ENCODE assay signal across 28 cellular contexts in the genomic region with DNA sequence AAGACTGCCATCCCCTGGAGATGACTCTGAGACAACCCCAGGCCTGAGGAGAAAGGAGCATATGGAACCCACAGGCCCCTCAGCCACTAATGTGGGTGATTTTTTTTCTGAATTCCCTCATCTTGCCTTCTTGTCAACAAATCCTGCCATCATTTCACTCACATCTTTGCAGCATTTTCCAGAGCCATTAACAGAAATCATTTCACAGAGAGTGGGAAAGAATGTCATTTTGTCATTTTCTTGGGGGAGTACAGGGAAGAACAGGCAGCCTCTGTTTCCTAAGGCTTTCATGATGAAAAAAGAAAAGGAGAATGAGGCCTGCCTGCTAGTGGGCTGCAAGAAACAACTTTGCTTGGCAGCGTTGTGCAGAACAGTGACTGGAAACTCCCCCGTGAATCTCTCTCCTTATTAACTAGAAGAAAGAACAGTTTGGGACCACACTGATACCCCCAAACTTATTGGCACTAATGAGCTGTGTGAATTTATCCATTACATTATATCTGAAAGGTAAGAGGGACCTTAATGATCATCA.
"Had no signal": no experiment of that assay in that cellular context is flagged by ENCODE, and none has a peak within 500 bp of the region (broad histone marks: within the 10 kb centered on the region; RNA-seq: fewer than 3 reads in every experiment).

No MANE protein-coding gene starts in this region.

- H3K36me3 ChIP-seq: colonic mucosa, esophagus squamous epithelium, gastroesophageal sphincter had no signal

- H3K27me3 ChIP-seq: colonic mucosa, esophagus squamous epithelium, gastroesophageal sphincter had no signal

- DNase-seq: activated CD4-positive, alpha-beta memory T cell treated with anti-CD3 and anti-CD28 coated beads for 36 hours; activated CD4-positive, alpha-beta T cell treated with anti-CD3 and anti-CD28 coated beads for 36 hours; activated CD4-positive, alpha-beta T cell treated with anti-CD3 and anti-CD28 coated beads, Interleukin-2, amount 10 ng/mL, durations not matched to agents 24 days and 14 days; activated CD4-positive, CD25-positive, alpha-beta regulatory T cell; activated CD4-positive, CD25-positive, alpha-beta regulatory T cell treated with anti-CD3 and anti-CD28 coated beads, Interleukin-2, amount 50 U/mL, for 72 hours; activated CD8-positive, alpha-beta memory T cell treated with anti-CD3 and anti-CD28 coated beads, Interleukin-2, amount 10 ng/mL, durations not matched to agents 7 days and 5 days; activated CD8-positive, alpha-beta memory T cell treated with anti-CD3 and anti-CD28 coated beads, Interleukin-2, amount 50 U/mL, for 4 hours; activated CD8-positive, alpha-beta T cell treated with anti-CD3 and anti-CD28 coated beads, Interleukin-2, amount 10 ng/mL, durations not matched to agents 7 days and 5 days; activated gamma-delta T cell; activated naive CD4-positive, alpha-beta T cell treated with anti-CD3 and anti-CD28 coated beads, Interleukin-2, amount 50 U/mL, for 16 hours; activated naive CD4-positive, alpha-beta T cell treated with Interleukin-2 at 50 U/mL for 16 hours; activated T-cell treated with anti-CD3 and anti-CD28 coated beads, Interleukin-2, amount 50 U/mL, for 1 hour; activated T-cell treated with anti-CD3 and anti-CD28 coated beads, Interleukin-2, amount 50 U/mL, for 72 hours; amniotic stem cell; anterior cingulate cortex; central memory CD4-positive, alpha-beta T cell; cerebellar nuclear complex; colonic mucosa; effector CD8-positive, alpha-beta T cell; esophagus squamous epithelium; foreskin melanocyte; T-helper 2 cell had no signal

- ATAC-seq: activated CD4-positive, alpha-beta T cell treated with anti-CD3 and anti-CD28 coated beads for 36 hours; activated CD8-positive, alpha-beta memory T cell treated with anti-CD3 and anti-CD28 coated beads, Interleukin-2, amount 10 ng/mL, durations not matched to agents 7 days and 5 days; activated CD8-positive, alpha-beta T cell treated with anti-CD3 and anti-CD28 coated beads, Interleukin-2, amount 10 ng/mL, durations not matched to agents 7 days and 5 days; activated T-cell treated with anti-CD3 and anti-CD28 coated beads, Interleukin-2, amount 50 U/mL, for 72 hours; gastroesophageal sphincter had no signal

- FAIRE-seq: astrocyte, endometrium, endothelial cell of umbilical vein had no signal

- H3K27ac Mint-ChIP-seq: activated CD4-positive, alpha-beta memory T cell treated with anti-CD3 and anti-CD28 coated beads for 36 hours; activated CD4-positive, alpha-beta T cell treated with anti-CD3 and anti-CD28 coated beads for 36 hours; activated CD4-positive, alpha-beta T cell treated with anti-CD3 and anti-CD28 coated beads, Interleukin-2, amount 10 ng/mL, durations not matched to agents 24 days and 14 days; activated CD8-positive, alpha-beta memory T cell treated with anti-CD3 and anti-CD28 coated beads, Interleukin-2, amount 10 ng/mL, durations not matched to agents 7 days and 5 days; activated CD8-positive, alpha-beta T cell treated with anti-CD3 and anti-CD28 coated beads, Interleukin-2, amount 10 ng/mL, durations not matched to agents 7 days and 5 days; activated naive CD8-positive, alpha-beta T cell; activated T-cell treated with anti-CD3 and anti-CD28 coated beads, Interleukin-2, amount 50 U/mL, for 72 hours had no signal

- H3K4me3 ChIP-seq: colonic mucosa, esophagus squamous epithelium, gastroesophageal sphincter had no signal

- H3K36me3 Mint-ChIP-seq: activated CD4-positive, alpha-beta memory T cell treated with anti-CD3 and anti-CD28 coated beads for 36 hours; activated CD8-positive, alpha-beta memory T cell treated with anti-CD3 and anti-CD28 coated beads, Interleukin-2, amount 10 ng/mL, durations not matched to agents 7 days and 5 days; activated naive CD8-positive, alpha-beta T cell had no signal

- H3K9me3 ChIP-seq: colonic mucosa, esophagus squamous epithelium, gastroesophageal sphincter had no signal

- H3K4me1 ChIP-seq: colonic mucosa, esophagus squamous epithelium, gastroesophageal sphincter had no signal

- H3K4me1 Mint-ChIP-seq: activated CD4-positive, alpha-beta T cell treated with anti-CD3 and anti-CD28 coated beads for 36 hours; activated CD4-positive, alpha-beta T cell treated with anti-CD3 and anti-CD28 coated beads, Interleukin-2, amount 10 ng/mL, durations not matched to agents 24 days and 14 days; activated CD8-positive, alpha-beta memory T cell treated with anti-CD3 and anti-CD28 coated beads, Interleukin-2, amount 10 ng/mL, durations not matched to agents 7 days and 5 days had no signal

- H3K27ac ChIP-seq: colonic mucosa, epithelial cell of prostate, esophagus squamous epithelium, gastroesophageal sphincter had no signal

- H3K9me3 Mint-ChIP-seq: activated CD4-positive, alpha-beta memory T cell treated with anti-CD3 and anti-CD28 coated beads for 36 hours; activated CD4-positive, alpha-beta T cell treated with anti-CD3 and anti-CD28 coated beads, Interleukin-2, amount 10 ng/mL, durations not matched to agents 24 days and 14 days; activated T-cell treated with anti-CD3 and anti-CD28 coated beads, Interleukin-2, amount 50 U/mL, for 72 hours had no signal

- H3K4me3 Mint-ChIP-seq: activated CD4-positive, alpha-beta memory T cell treated with anti-CD3 and anti-CD28 coated beads for 36 hours; activated CD4-positive, alpha-beta T cell treated with anti-CD3 and anti-CD28 coated beads for 36 hours; activated CD4-positive, alpha-beta T cell treated with anti-CD3 and anti-CD28 coated beads, Interleukin-2, amount 10 ng/mL, durations not matched to agents 24 days and 14 days; activated CD8-positive, alpha-beta memory T cell treated with anti-CD3 and anti-CD28 coated beads, Interleukin-2, amount 10 ng/mL, durations not matched to agents 7 days and 5 days; activated CD8-positive, alpha-beta T cell treated with anti-CD3 and anti-CD28 coated beads, Interleukin-2, amount 10 ng/mL, durations not matched to agents 7 days and 5 days; activated naive CD8-positive, alpha-beta T cell; activated T-cell treated with anti-CD3 and anti-CD28 coated beads, Interleukin-2, amount 50 U/mL, for 72 hours had no signal

- H3K27me3 Mint-ChIP-seq: activated CD4-positive, alpha-beta memory T cell treated with anti-CD3 and anti-CD28 coated beads for 36 hours; activated CD4-positive, alpha-beta T cell treated with anti-CD3 and anti-CD28 coated beads, Interleukin-2, amount 10 ng/mL, durations not matched to agents 24 days and 14 days; activated CD8-positive, alpha-beta memory T cell treated with anti-CD3 and anti-CD28 coated beads, Interleukin-2, amount 10 ng/mL, durations not matched to agents 7 days and 5 days; activated naive CD8-positive, alpha-beta T cell had no signal
